In the genomic region with DNA sequence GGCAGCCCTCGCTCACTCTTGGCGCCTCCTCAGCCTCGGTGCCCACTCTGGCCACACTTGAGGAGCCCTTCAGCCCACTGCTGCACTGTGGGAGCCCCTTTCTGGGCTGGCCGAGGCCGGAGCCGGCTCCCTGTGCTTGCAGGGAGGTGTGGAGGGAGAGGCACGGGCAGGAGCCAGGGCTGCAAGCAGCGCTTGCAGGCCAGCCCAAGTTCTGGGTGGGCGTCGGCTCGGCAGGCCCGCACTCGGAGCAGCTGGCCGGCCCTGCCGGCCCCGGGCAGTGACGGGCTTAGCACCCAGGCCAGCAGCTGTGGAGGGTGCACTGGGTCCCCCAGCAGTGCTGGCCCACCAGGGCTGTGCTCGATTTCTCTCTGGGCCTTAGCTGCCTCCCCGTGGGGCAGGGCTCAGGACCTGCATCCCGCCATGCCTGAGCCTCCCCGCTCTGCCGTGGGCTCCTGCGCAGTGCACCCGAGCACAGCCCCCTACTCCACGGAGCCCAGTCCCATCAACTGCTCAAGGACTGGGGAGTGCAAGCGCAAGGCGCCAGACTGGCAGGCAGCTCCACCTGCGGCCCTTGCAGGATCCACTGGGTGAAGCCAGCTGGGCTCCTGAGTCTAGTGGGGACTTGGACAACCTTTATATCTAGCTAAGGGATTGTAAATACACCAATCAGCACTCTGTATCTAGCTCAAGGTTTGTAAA, we compare ENCODE assay signal across 12 cellular contexts. TPM values are rescaled to one million over a fixed set of nuclear protein-coding genes. Genes with fewer than 3 reads are reported as not detected.
"Had no signal": no experiment of that assay in that cellular context is flagged by ENCODE, and none has a peak within 500 bp of the region (broad histone marks: within the 10 kb centered on the region; RNA-seq: fewer than 3 reads in every experiment).

No MANE protein-coding gene starts in this region.

RNA-seq across cellular contexts. Expression of a gene that starts 27.9 kb away (rescaled TPM):
- total RNA-seq: activated CD4-positive, alpha-beta memory T cell treated with anti-CD3 and anti-CD28 coated beads for 36 hours; activated naive CD4-positive, alpha-beta T cell treated with anti-CD3 and anti-CD28 coated beads for 36 hours; activated naive CD8-positive, alpha-beta T cell treated with anti-CD3 and anti-CD28 coated beads for 36 hours; activated T-helper 2 cell treated with anti-CD3 and anti-CD28 coated beads, Interferon-gamma antibody, Interleukin-2, Interleukin-4, amounts not matched to agents 10 μg/mL and 5 μg/mL and 100 μg/mL, durations not matched to agents 14 hours and 24 hours and 36 hours; ascending aorta; cardiac muscle cell; M059J; OCI-LY7; PC-9; Right ventricle myocardium inferior; SK-MEL-5; T-helper 17 cell had no signal
- polyA plus RNA-seq: cardiac muscle cell had no signal
